Comparison of ENCODE assay signal across 1 cellular context in the genomic region with DNA sequence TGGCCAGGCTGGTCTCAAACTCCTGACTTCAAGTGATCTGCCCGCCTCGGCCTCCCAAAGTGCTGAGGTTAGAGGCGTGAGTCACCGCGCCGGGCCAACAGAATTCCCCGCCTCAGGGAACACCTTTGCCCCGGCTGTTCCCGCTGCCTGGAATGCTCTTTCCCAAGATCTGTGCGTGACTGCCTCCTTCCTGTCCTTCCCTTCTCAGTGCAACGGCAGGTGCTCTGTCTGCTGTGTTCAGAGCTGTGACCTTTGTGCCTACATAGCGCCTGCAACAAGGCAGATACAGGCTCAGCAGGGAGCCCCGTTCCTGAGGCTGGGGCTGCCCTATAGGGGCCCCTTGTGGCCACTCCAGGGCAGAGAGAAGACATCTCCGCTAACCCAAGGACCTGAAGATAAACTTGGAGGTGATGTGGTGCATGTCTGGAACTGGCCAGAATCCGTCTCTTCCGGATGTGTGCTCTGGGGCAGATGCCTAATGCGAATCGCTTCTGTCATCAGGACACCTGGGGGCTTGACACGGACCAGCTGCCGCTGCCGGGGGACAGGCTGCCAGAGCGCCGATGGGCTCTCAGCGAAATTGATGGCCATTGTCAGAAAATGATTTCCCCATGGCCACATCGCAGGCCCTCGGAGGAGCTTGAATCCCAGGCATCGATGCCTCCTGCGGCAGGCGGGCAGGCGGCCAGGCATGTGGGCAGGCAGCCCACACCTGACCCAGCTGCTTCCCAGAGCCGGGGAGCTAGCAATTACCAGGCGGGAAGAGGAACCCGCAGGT.
TF ChIP-seq lines count a peak whose summit lies in the region.

No MANE protein-coding gene starts in this region.

TF ChIP-seq in A549, 52 proteins besides CTCF, POLR2A, EP300 and RAD21 (continued from another document):
- TF ChIP-seq, protein P1, sequence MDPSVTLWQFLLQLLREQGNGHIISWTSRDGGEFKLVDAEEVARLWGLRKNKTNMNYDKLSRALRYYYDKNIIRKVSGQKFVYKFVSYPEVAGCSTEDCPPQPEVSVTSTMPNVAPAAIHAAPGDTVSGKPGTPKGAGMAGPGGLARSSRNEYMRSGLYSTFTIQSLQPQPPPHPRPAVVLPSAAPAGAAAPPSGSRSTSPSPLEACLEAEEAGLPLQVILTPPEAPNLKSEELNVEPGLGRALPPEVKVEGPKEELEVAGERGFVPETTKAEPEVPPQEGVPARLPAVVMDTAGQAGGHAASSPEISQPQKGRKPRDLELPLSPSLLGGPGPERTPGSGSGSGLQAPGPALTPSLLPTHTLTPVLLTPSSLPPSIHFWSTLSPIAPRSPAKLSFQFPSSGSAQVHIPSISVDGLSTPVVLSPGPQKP (IDR thresholded peaks at IDR 0.05; ENCODE audit: low read depth, low read length), result no peak
- TF ChIP-seq, protein P2, sequence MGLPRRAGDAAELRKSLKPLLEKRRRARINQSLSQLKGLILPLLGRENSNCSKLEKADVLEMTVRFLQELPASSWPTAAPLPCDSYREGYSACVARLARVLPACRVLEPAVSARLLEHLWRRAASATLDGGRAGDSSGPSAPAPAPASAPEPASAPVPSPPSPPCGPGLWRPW (IDR thresholded peaks at IDR 0.05), result no peak
- TF ChIP-seq RNF2 (IDR thresholded peaks at IDR 0.05; ENCODE audit: borderline replicate concordance, low read depth), result no peak
- TF ChIP-seq EHMT2 (IDR thresholded peaks at IDR 0.05; ENCODE audit: low read depth), result no peak
- no peak for TF ChIP-seq HDAC2 (IDR thresholded peaks at IDR 0.05)
- no peak for TF ChIP-seq MAZ (IDR thresholded peaks at IDR 0.05; ENCODE audit: borderline replicate concordance, low read depth, low read length)
- TF ChIP-seq BHLHE40 (IDR thresholded peaks at IDR 0.05; ENCODE audit: low read depth, low read length), result no peak
- TF ChIP-seq CBX8 (IDR thresholded peaks at IDR 0.05), result no peak
- TF ChIP-seq NFE2L2 (conservative IDR thresholded peaks at IDR 0.05; ENCODE audit: low read length), result no peak
- TF ChIP-seq, protein P3, sequence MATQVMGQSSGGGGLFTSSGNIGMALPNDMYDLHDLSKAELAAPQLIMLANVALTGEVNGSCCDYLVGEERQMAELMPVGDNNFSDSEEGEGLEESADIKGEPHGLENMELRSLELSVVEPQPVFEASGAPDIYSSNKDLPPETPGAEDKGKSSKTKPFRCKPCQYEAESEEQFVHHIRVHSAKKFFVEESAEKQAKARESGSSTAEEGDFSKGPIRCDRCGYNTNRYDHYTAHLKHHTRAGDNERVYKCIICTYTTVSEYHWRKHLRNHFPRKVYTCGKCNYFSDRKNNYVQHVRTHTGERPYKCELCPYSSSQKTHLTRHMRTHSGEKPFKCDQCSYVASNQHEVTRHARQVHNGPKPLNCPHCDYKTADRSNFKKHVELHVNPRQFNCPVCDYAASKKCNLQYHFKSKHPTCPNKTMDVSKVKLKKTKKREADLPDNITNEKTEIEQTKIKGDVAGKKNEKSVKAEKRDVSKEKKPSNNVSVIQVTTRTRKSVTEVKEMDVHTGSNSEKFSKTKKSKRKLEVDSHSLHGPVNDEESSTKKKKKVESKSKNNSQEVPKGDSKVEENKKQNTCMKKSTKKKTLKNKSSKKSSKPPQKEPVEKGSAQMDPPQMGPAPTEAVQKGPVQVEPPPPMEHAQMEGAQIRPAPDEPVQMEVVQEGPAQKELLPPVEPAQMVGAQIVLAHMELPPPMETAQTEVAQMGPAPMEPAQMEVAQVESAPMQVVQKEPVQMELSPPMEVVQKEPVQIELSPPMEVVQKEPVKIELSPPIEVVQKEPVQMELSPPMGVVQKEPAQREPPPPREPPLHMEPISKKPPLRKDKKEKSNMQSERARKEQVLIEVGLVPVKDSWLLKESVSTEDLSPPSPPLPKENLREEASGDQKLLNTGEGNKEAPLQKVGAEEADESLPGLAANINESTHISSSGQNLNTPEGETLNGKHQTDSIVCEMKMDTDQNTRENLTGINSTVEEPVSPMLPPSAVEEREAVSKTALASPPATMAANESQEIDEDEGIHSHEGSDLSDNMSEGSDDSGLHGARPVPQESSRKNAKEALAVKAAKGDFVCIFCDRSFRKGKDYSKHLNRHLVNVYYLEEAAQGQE (IDR thresholded peaks at IDR 0.05), result no peak
- TF ChIP-seq PHF8 (IDR thresholded peaks at IDR 0.05; ENCODE audit: borderline replicate concordance, low read depth), result no peak
- TF ChIP-seq NR3C1 (IDR thresholded peaks at IDR 0.05), result no peak
- TF ChIP-seq, protein P4, sequence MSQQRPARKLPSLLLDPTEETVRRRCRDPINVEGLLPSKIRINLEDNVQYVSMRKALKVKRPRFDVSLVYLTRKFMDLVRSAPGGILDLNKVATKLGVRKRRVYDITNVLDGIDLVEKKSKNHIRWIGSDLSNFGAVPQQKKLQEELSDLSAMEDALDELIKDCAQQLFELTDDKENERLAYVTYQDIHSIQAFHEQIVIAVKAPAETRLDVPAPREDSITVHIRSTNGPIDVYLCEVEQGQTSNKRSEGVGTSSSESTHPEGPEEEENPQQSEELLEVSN (IDR thresholded peaks at IDR 0.05; ENCODE audit: borderline replicate concordance, low read depth), result 0 out of 2 replicates have a peak, but pooled peaks have one; percentile 33
- peak in 1 of 2 experiments; percentile 36; a peak in 1 of 4 replicates for TF ChIP-seq CEBPB (IDR thresholded peaks at IDR 0.05)
- no peak for TF ChIP-seq RARB (CRISPR knock-in tag; IDR thresholded peaks at IDR 0.05)
- no peak for TF ChIP-seq TP53 (CRISPR knock-in tag; IDR thresholded peaks at IDR 0.05)
TF ChIP-seq in A549: peak in this region for 5.
